ENCODE assay signal across 26 cellular contexts in the genomic region with DNA sequence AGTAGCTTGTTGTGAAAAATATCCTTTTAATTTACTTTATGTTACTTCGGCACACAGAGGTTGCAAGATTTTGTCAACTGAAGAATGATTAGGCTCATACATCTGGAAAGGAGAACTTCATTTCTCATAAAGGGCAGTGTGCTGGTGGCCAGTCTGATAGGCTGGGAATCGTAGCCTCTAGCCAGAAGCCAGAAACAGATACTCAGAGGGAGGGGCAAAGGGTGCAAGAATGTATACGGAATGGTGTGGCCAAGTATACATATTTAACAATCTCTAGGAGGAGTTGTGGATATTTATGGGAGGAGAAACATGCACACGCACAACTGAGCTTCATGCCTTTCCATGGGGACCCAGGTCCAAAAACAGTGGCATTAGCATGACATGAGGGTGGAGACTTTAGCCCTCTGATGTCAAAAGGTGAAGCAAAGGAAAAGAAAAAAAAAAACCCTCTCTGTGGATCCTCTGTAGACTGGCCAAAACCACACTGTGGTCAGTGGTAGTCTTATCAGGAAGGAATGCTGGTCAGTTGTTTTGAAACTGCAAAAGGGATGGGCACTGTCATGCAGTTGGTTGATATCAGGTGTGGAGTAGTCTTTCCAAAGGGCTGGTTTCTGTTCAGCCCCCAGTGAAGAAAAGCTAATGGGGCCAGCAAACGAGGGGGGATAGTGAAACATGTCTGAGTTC. TPM values are rescaled to one million over a fixed set of nuclear protein-coding genes. Genes with fewer than 3 reads are reported as not detected.
DNase-seq lines count a peak whose midpoint lies in the region; ATAC-seq, FAIRE-seq and TF ChIP-seq lines count a peak whose summit lies in the region.
"Had no signal": no experiment of that assay in that cellular context is flagged by ENCODE, and none has a peak within 500 bp of the region (broad histone marks: within the 10 kb centered on the region; RNA-seq: fewer than 3 reads in every experiment).

No MANE protein-coding gene starts in this region.

- H4K8ac ChIP-seq in H9 (replicated peaks; ENCODE audit: insufficient read length, low read depth, low read length), result no peak overlapping the region

- no peak overlapping the region for H4K5ac ChIP-seq in H9 (ENCODE audit: insufficient read length, low read depth, low read length)

- peaks cover 3 to 18% of the 10 kb centered on the region in 2 experiments; a peak in 3 of 5 replicates for H3K4me1 ChIP-seq in K562 (replicated peaks in 1 of 2; ENCODE audit: control insufficient read depth in 2 of 2, insufficient read depth in 2 of 2, low read length in 2 of 2)
- peaks cover 26% of the 10 kb centered on the region for H3K4me1 ChIP-seq in foreskin keratinocyte
- H3K4me1 ChIP-seq in H9 (ENCODE audit: insufficient read depth, low read length), result no peaks in the 10 kb centered on the region
- H3K4me1 ChIP-seq in ascending aorta, result no peaks in the 10 kb centered on the region
- H3K4me1 ChIP-seq: A549 had no signal

- H2AFZ ChIP-seq in K562 (ENCODE audit: low read depth, low read length) (no peak overlapping the region), H9 (ENCODE audit: low read length) (no peak overlapping the region)

- in situ Hi-C loops in K562 (cut with MboI), result no loop called here

- H3K27ac ChIP-seq in K562 (ENCODE audit: extremely low read depth, low read depth, low read length) (no peak overlapping the region), foreskin keratinocyte (peak overlapping the region; percentile 94), H9 (ENCODE audit: insufficient read length, low read depth, low read length) (no peak overlapping the region), ascending aorta (no peak overlapping the region)
- H3K27ac ChIP-seq: A549, gastroesophageal sphincter had no signal

- POLR2A ChIA-PET in K562 (lab: Yijun Ruan, JAX), result interaction anchor here (0.7 to 2.4 kb wide), 2 partner anchors 9 to 66 kb away, joined by 3 to 9 read pairs; no protein-coding TSS in a partner anchor

- H4K20me1 ChIP-seq in K562 (replicated peaks; ENCODE audit: control insufficient read depth, insufficient read depth, low read length) (no peaks in the 10 kb centered on the region; the same call in 1 of the 2 replicates), H9 (ENCODE audit: control insufficient read depth, insufficient read depth, insufficient read length) (no peaks in the 10 kb centered on the region)

- no peak overlapping the region for H3K18ac ChIP-seq in H9 (ENCODE audit: insufficient read length, low read depth, low read length)

- H3K9me3 ChIP-seq in K562 (replicated peaks; ENCODE audit: control insufficient read depth, insufficient read depth, low read depth, low read length) (no peaks in the 10 kb centered on the region), H9 (ENCODE audit: control insufficient read depth, low read depth, low read length) (no peaks in the 10 kb centered on the region), ascending aorta (no peaks in the 10 kb centered on the region)
- H3K9me3 ChIP-seq: A549, gastroesophageal sphincter, stomach had no signal

- H3K79me2 ChIP-seq in K562 (ENCODE audit: control insufficient read depth, insufficient read depth, low read length), result no peaks in the 10 kb centered on the region
- H3K79me2 ChIP-seq in H9 (ENCODE audit: insufficient read depth, low read length), result no peaks in the 10 kb centered on the region

- FAIRE-seq in K562 (lab: Jason Lieb, UNC), result peak; percentile 69
- FAIRE-seq: A549, GM12878, H1, HepG2 had no signal

- H3K4ac ChIP-seq in H9 (ENCODE audit: low read depth, low read length), result no peak overlapping the region

- H3K27me3 ChIP-seq in K562 (ENCODE audit: control insufficient read depth in 2 of 2, insufficient read depth in 2 of 2, low read length in 2 of 2), result peaks cover 4 to 28% of the 10 kb centered on the region in 2 experiments; a peak in 3 of 5 replicates
- no peaks in the 10 kb centered on the region for H3K27me3 ChIP-seq in foreskin keratinocyte
- H3K27me3 ChIP-seq in H9 (ENCODE audit: insufficient read depth, low read length), result no peaks in the 10 kb centered on the region
- H3K27me3 ChIP-seq in ascending aorta, result no peaks in the 10 kb centered on the region
- H3K27me3 ChIP-seq: stomach had no signal

- H3K23me2 ChIP-seq in H9 (ENCODE audit: insufficient read length, low read depth, low read length, poor library complexity, severe bottlenecking), result no peaks in the 10 kb centered on the region

- H3K4me3 ChIP-seq in K562, result no peak overlapping the region
- H3K4me3 ChIP-seq in ascending aorta, result no peak overlapping the region
- H3K4me3 ChIP-seq: A549, coronary artery, gastroesophageal sphincter, GM12878, skin epidermis, stomach had no signal

- 1% methylated on average over 5 of the region's 5 CpGs for WGBS in K562 (ENCODE audit: insufficient coverage, low coverage, missing lambda C conversion rate)
- no CpG with 5 or more reads among the region's 5 CpGs for WGBS in H9 (ENCODE audit: extremely low coverage, insufficient read length, low lambda C conversion rate)

- H3K36me3 ChIP-seq in K562 (ENCODE audit: control insufficient read depth, insufficient read depth, low read length) (no peaks in the 10 kb centered on the region), ascending aorta (no peaks in the 10 kb centered on the region)
- H3K36me3 ChIP-seq: gastroesophageal sphincter, stomach had no signal

- H2BK20ac ChIP-seq in H9 (ENCODE audit: low read depth, low read length, poor library complexity, severe bottlenecking), result no peak overlapping the region

- no peak overlapping the region for H3K56ac ChIP-seq in H9 (ENCODE audit: insufficient read length, low read depth, low read length)

- no peak overlapping the region for H2BK15ac ChIP-seq in H9 (ENCODE audit: low read depth, low read length)

- CTCF ChIA-PET in K562 (lab: Yijun Ruan, JAX; ENCODE audit: low intra/inter-chr PET ratio), result no interaction called here

- H3K23ac ChIP-seq in H9 (ENCODE audit: insufficient read length, low read depth, low read length), result no peak overlapping the region

- H3K27ac Mint-ChIP-seq in H9, result no peak overlapping the region
- H3K27ac Mint-ChIP-seq: CD14-positive monocyte, nephron, progenitor cell of endocrine pancreas had no signal

- no peak for TF ChIP-seq POLR2A in K562 (conservative IDR thresholded peaks at IDR 0.05)

- intact Hi-C loops in K562 (cut with micrococcal nuclease) (no loop called here), ascending aorta (cut with DNase I) (no loop called here)

- H3K27me3 Mint-ChIP-seq in H9 (ENCODE audit: low read depth), result peaks cover 2% of the 10 kb centered on the region

- no peak overlapping the region for H2AK5ac ChIP-seq in H9 (ENCODE audit: insufficient read length, low read length)

- DNase-seq in AG08396 (ENCODE audit: low spot score), result peak; percentile 64
- DNase-seq in NCI-H226, result peak; percentile 85
- DNase-seq in K562 (ENCODE audit: extremely low read depth in 1 of 4, low spot score in 3 of 4), result peak in 2 of 4 experiments; percentile 55 to 56
- no peak for DNase-seq in foreskin keratinocyte
- no peak for DNase-seq in H9
- no peak for DNase-seq in stimulated activated CD4-positive, alpha-beta T cell treated with anti-CD3 and anti-CD28 coated beads, Interleukin-15, amount 100 ng/mL, for 24 hours
- DNase-seq in SHP77 (lab: John Stamatoyannopoulos, UW), result no peak
- no peak for DNase-seq in ascending aorta (ENCODE audit: low spot score in 2 of 2)
- DNase-seq: activated effector memory CD4-positive, alpha-beta T cell treated with anti-CD3 and anti-CD28 coated beads, Interleukin-2, amount 50 U/mL, for 16 hours; left cardiac atrium; NCI-H1694; NCI-H2227 treated with DMSO at 0.1 percent for 48 hours; RPMI8226; stimulated activated CD4-positive, alpha-beta T cell treated with anti-CD3 and anti-CD28 coated beads, Interleukin-4, amount 100 ng/mL, for 1 hour; stomach; T1000 had no signal

- peaks cover 0 to 3% of the 10 kb centered on the region in 2 experiments; a peak in 4 of 5 replicates for H3K9me3 Mint-ChIP-seq in H9

- H3K79me1 ChIP-seq in H9 (ENCODE audit: insufficient read depth, low read depth, low read length, poor library complexity, severe bottlenecking), result no peaks in the 10 kb centered on the region

- no peak for TF ChIP-seq EP300 in K562 (IDR thresholded peaks at IDR 0.05; ENCODE audit: low read length)

- H3K9ac ChIP-seq in K562 (ENCODE audit: insufficient read depth in 1 of 2, low read depth in 2 of 2, low read length in 2 of 2) (no peak overlapping the region), H9 (ENCODE audit: extremely low read depth, insufficient read length, low read length) (no peak overlapping the region)

- H3K4me1 Mint-ChIP-seq in H9, result peaks cover 0 to 5% of the 10 kb centered on the region in 2 experiments; a peak in 2 of 4 replicates

- H2BK5ac ChIP-seq in H9 (ENCODE audit: insufficient read length, low read length), result no peak overlapping the region

- no peak overlapping the region for H2BK12ac ChIP-seq in H9 (ENCODE audit: insufficient read length, low read depth, low read length)

- no peak overlapping the region for H3K4me3 Mint-ChIP-seq in H9
- H3K4me3 Mint-ChIP-seq: CD14-positive monocyte, nephron had no signal

- H4K91ac ChIP-seq in H9 (ENCODE audit: insufficient read length, low read depth, low read length), result no peak overlapping the region

- H3K4me2 ChIP-seq in K562 (ENCODE audit: insufficient read depth, low read length) (peak overlapping the region; percentile 35; the same call in 1 of the 2 replicates), H9 (ENCODE audit: insufficient read depth, insufficient read length, low read length) (no peak overlapping the region)
- H3K4me2 ChIP-seq: A549 had no signal

- BruUV-seq in K562 (replicated peaks; lab: Mats Ljungman, UMichigan), result no TSS peak

- H2BK120ac ChIP-seq in H9 (ENCODE audit: low read depth, low read length, poor library complexity, severe bottlenecking), result no peak overlapping the region

- TF ChIP-seq CTCF in K562 (IDR thresholded peaks at IDR 0.05 in 2 of 3, conservative IDR thresholded peaks at IDR 0.05 in 1 of 3; ENCODE audit: insufficient read depth in 2 of 3, low read depth in 1 of 3, low read length in 3 of 3) (no peak), foreskin keratinocyte (conservative IDR thresholded peaks at IDR 0.05) (no peak), H9 (conservative IDR thresholded peaks at IDR 0.05) (no peak), ascending aorta (IDR thresholded peaks at IDR 0.05) (no peak)

- H3K9me1 ChIP-seq in K562 (ENCODE audit: control insufficient read depth, insufficient read depth, low read length), result no peaks in the 10 kb centered on the region

- ATAC-seq in K562, result peak; percentile 82
- no peak for ATAC-seq in foreskin keratinocyte
- ATAC-seq: A549, gastroesophageal sphincter, GM12878, HepG2 had no signal

- TF ChIP-seq RAD21 in K562 (CRISPR knock-in tag; conservative IDR thresholded peaks at IDR 0.05 in 1 of 2, IDR thresholded peaks at IDR 0.05 in 1 of 2), result no peak

- H3T11ph ChIP-seq in H9 (ENCODE audit: low read length), result no peak overlapping the region

- H3K14ac ChIP-seq in H9 (ENCODE audit: insufficient read depth, low read length), result no peak overlapping the region

- peaks cover 0 to 3% (median 0%) of the 10 kb centered on the region in 3 experiments; a peak in 1 of 7 replicates for H3K36me3 Mint-ChIP-seq in H9 (ENCODE audit: insufficient read depth in 1 of 3, low read depth in 3 of 3)

RNA-seq across cellular contexts. Expression of gene APCDD1, which starts 34.9 kb away (rescaled TPM):
- not detected in 2 replicates for total RNA-seq in K562 (2011; cell fraction: chromatin; rRNA removed; ENCODE audit: low replicate concordance)
- total RNA-seq in K562 (2011; cell fraction: nucleolus; rRNA removed), result not detected in 2 replicates
- not detected in 2 replicates for total RNA-seq in K562 (2011; cell fraction: nucleoplasm; rRNA removed)
- total RNA-seq in K562 (2014; rRNA removed) (not detected in 2 replicates), K562 (2014; rRNA removed; fragmentation: Illumina TruSeq; extraction: Trizol) (not detected in 2 replicates), K562 (2015; rRNA removed; fragmentation: Illumina TruSeq; extraction: Trizol) (not detected in 2 replicates), K562 (2021) (0.07 TPM in 1 of 2 replicates, not detected in the other), foreskin keratinocyte (2.8 and 5.6 TPM in 2 replicates), H9 (2021) (1.2 and 1.8 TPM in 2 replicates), ascending aorta (77.0 TPM)
- polyA plus RNA-seq in K562 (2011; rRNA removed) (not detected in 2 replicates), K562 (2014; fragmentation: Illumina TruSeq; extraction: Trizol) (not detected in 2 replicates), K562 (2014; fragmentation: Nextera tagmentation; extraction: Ambion mirVana) (not detected), K562 (2014; rRNA removed) (not detected in 2 replicates), foreskin keratinocyte (2.0 and 4.8 TPM in 2 replicates)
- polyA plus RNA-seq in K562 (2011; cell fraction: cytosol; rRNA removed), result not detected in 2 replicates
- polyA plus RNA-seq in K562 (2011; cell fraction: nucleus; rRNA removed), result not detected in 2 replicates
- not detected in 2 replicates for polyA plus RNA-seq in K562 (2012)
- polyA minus RNA-seq in K562 (2011; rRNA and poly(A)+ RNA removed), result not detected in 2 replicates
- polyA minus RNA-seq in K562 (2011; cell fraction: cytosol; rRNA and poly(A)+ RNA removed), result not detected in 2 replicates
- polyA minus RNA-seq in K562 (2011; cell fraction: nucleus; rRNA and poly(A)+ RNA removed), result not detected in 2 replicates
- total RNA-seq: GM12878 had no signal
- polyA plus RNA-seq: A549, GM12878 had no signal

Comparison
In these comparisons a context has a peak if more than half of its experiments do, and no peak if none do; other contexts are left out.
1. DNase-seq: peak in AG08396 (single experiment) and NCI-H226 (single experiment); none in foreskin keratinocyte (0 of 2), H9 (single experiment), stimulated activated CD4-positive, alpha-beta T cell treated with anti-CD3 and anti-CD28 coated beads, Interleukin-15, amount 100 ng/mL, for 24 hours (single experiment), SHP77 (0 of 2) and ascending aorta (0 of 2).
2. RNA of gene APCDD1, which starts 34.9 kb away (total RNA-seq): 77.0 TPM in ascending aorta (single experiment); 2.8 to 5.6 TPM in foreskin keratinocyte, 1.2 to 1.8 TPM in H9 and 0.07 TPM in K562; every median in the first group is over 10 times any median in the second.